Comparison of ENCODE assay signal across 25 cellular contexts in genomic region chr3:188706176-188706575, GRCh38.
A peak's percentile ranks its signal among the peaks of the same experiment; 100 is the strongest.
DNase-seq lines count a peak whose midpoint lies in the region; ATAC-seq, FAIRE-seq and TF ChIP-seq lines count a peak whose summit lies in the region.
"Had no signal": no experiment of that assay in that cellular context is flagged by ENCODE, and none has a peak within 500 bp of the region (broad histone marks: within the 10 kb centered on the region; RNA-seq: fewer than 3 reads in every experiment).

No MANE protein-coding gene starts in this region.

- in situ Hi-C loops in astrocyte of the spinal cord (cut with HindIII; ENCODE audit: low sequenced_read_pairs) = no loop called here

- WGBS in pancreas, 2 donors = 97 to 99% methylated on average over 1 of the region's 1 CpG
- WGBS in esophagus squamous epithelium, 2 donors = 83 to 88% methylated on average over 1 of the region's 1 CpG

- no peak for FAIRE-seq in HTR-8/SVneo (lab: Jason Lieb, UNC)
- no peak for FAIRE-seq in pancreas (lab: Jason Lieb, UNC)
- FAIRE-seq: frontal cortex, islet of Langerhans had no signal

- H3K27me3 ChIP-seq in pancreas = no peaks in the 10 kb centered on the region
- H3K27me3 ChIP-seq in esophagus squamous epithelium = no peaks in the 10 kb centered on the region
- H3K27me3 ChIP-seq: right atrium auricular region, testis, uterus had no signal

- DNase-seq in AG20443 (ENCODE audit: low spot score) = peak; percentile 14
- peak; percentile 15 for DNase-seq in HTR-8/SVneo (ENCODE audit: insufficient read length, low spot score)
- peak; percentile 32 for DNase-seq in astrocyte of the spinal cord (ENCODE audit: low read depth, low spot score)
- DNase-seq in iris pigment epithelial cell (ENCODE audit: low read depth) = peak; percentile 62
- DNase-seq in pancreas = no peak
- no peak for DNase-seq in cerebellar nuclear complex (lab: John Stamatoyannopoulos, UW)
- no peak for DNase-seq in esophagus squamous epithelium (lab: John Stamatoyannopoulos, UW)
- DNase-seq: activated CD4-positive, alpha-beta T cell treated with anti-CD3 and anti-CD28 coated beads for 48 hours; activated naive CD4-positive, alpha-beta T cell treated with anti-CD3 and anti-CD28 coated beads for 36 hours; activated T-cell treated with anti-CD3 and anti-CD28 coated beads, Interleukin-2, amount 50 U/mL, for 72 hours; amniotic stem cell; Calu3; hippocampal formation; left ventricle myocardium inferior; naive thymus-derived CD8-positive, alpha-beta T cell; NCI-H1694 treated with DMSO at 0.1 percent for 48 hours; NCI-H69; stimulated activated naive CD4-positive, alpha-beta T cell treated with Interleukin-2 at 50 U/mL for 16 hours; testis; uterus had no signal

- H3K4me3 ChIP-seq in astrocyte of the spinal cord (ENCODE audit: low read depth, low read length) (no peak overlapping the region), pancreas (no peak overlapping the region), esophagus squamous epithelium (no peak overlapping the region)
- H3K4me3 ChIP-seq: left ventricle myocardium inferior, right atrium auricular region, testis, uterus had no signal

- peaks cover 0 to 3% (median 0%) of the 10 kb centered on the region in 3 donors for H3K4me1 ChIP-seq in pancreas
- peaks cover 0 to 3% (median 3%) of the 10 kb centered on the region in 3 donors for H3K4me1 ChIP-seq in esophagus squamous epithelium
- H3K4me1 ChIP-seq: testis, uterus had no signal

- H3K9me3 ChIP-seq in pancreas (no peaks in the 10 kb centered on the region), esophagus squamous epithelium (no peaks in the 10 kb centered on the region)
- H3K9me3 ChIP-seq: left ventricle myocardium inferior, right atrium auricular region, testis, uterus had no signal

- no peaks in the 10 kb centered on the region for H3K36me3 ChIP-seq in pancreas
- peaks cover 0 to 14% (median 0%) of the 10 kb centered on the region in 3 donors for H3K36me3 ChIP-seq in esophagus squamous epithelium
- H3K36me3 ChIP-seq: right atrium auricular region, uterus had no signal

- ATAC-seq in pancreas = no peak
- ATAC-seq in HG02885 (IDR thresholded peaks at IDR 0.05; ENCODE audit: poor library complexity, unreplicated experiment) = no peak
- ATAC-seq: activated T-cell treated with anti-CD3 and anti-CD28 coated beads, Interleukin-2, amount 50 U/mL, for 72 hours; naive thymus-derived CD8-positive, alpha-beta T cell had no signal

- TF ChIP-seq POLR2A in esophagus squamous epithelium (IDR thresholded peaks at IDR 0.05) = no peak

- intact Hi-C loops in pancreas (cut with DNase I) = no loop called here
- intact Hi-C loops in esophagus squamous epithelium (cut with DNase I) = no loop called here

- no peak overlapping the region for H3K27ac ChIP-seq in pancreas
- peak overlapping the region in 1 of 4 donors; percentile 14 for H3K27ac ChIP-seq in esophagus squamous epithelium
- H3K27ac ChIP-seq: left ventricle myocardium inferior, right atrium auricular region, testis, uterus, VCaP had no signal

- TF ChIP-seq CTCF in astrocyte of the spinal cord (IDR thresholded peaks at IDR 0.05; ENCODE audit: low read depth, low read length) (no peak), pancreas (IDR thresholded peaks at IDR 0.05) (no peak), esophagus squamous epithelium (IDR thresholded peaks at IDR 0.05) (no peak)

Comparison
In these comparisons a context has a peak if more than half of its experiments do, and no peak if none do; other contexts are left out.
1. DNase-seq: peak in AG20443 (single experiment), HTR-8/SVneo (single experiment), astrocyte of the spinal cord (single experiment) and iris pigment epithelial cell (single experiment); none in pancreas (0 of 6), cerebellar nuclear complex (0 of 2) and esophagus squamous epithelium (single experiment).